21 cellular contexts compared by ENCODE assay signal in the genomic region with DNA sequence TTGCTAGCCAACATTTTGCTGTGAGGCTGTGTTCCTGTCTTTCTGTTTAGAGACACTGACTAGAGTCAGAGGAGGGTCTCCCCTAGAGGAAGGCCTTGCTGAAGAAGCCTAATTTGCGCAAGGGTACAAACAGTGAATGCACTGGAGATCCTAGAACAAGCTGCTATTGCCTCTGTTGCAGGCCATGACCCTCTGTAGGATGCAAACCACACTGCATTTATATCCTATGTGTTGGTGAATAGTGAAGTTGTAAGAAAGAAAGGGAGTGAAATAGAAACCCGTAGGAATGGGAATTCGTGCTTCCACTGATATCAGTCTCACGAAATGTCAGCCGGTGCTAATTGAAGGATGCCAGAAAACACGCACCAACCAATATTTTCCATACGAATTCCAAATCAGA.
DNase-seq lines count a peak whose midpoint lies in the region; ATAC-seq, FAIRE-seq and TF ChIP-seq lines count a peak whose summit lies in the region.
"Had no signal": no experiment of that assay in that cellular context is flagged by ENCODE, and none has a peak within 500 bp of the region (broad histone marks: within the 10 kb centered on the region; RNA-seq: fewer than 3 reads in every experiment).

No MANE protein-coding gene starts in this region.

- peak overlapping the region in 1 of 2 experiments; percentile 97; a peak in 2 of 4 replicates for H3K27ac ChIP-seq in SK-N-SH (ENCODE audit: low read depth in 2 of 2, low read length in 1 of 2)
- no peak overlapping the region for H3K27ac ChIP-seq in H1 (ENCODE audit: low read depth, low read length)
- H3K27ac ChIP-seq in muscle layer of duodenum (ENCODE audit: low read length): peak overlapping the region; percentile 82
- peak overlapping the region; percentile 93 to 96 for H3K27ac ChIP-seq in aorta (ENCODE audit: low read depth in 1 of 2, low read length in 2 of 2)
- H3K27ac ChIP-seq: 22Rv1; BLaER1 treated with 17β-estradiol and CSF1 and Interleukin-3, amounts not matched to agents 10 nM and 100 nM; psoas muscle; RWPE1; testis had no signal

- no peak overlapping the region for H3K56ac ChIP-seq in H1 (replicated peaks; ENCODE audit: insufficient read length, low read depth, low read length)

- no peak overlapping the region for H4K91ac ChIP-seq in H1 (replicated peaks; ENCODE audit: insufficient read length, low read length)

- H3K23me2 ChIP-seq in H1 (ENCODE audit: low read depth, low read length): no peaks in the 10 kb centered on the region

- no peak for TF ChIP-seq POLR2A in H1 (IDR thresholded peaks at IDR 0.05; ENCODE audit: control extremely low read depth in 1 of 2, low read depth in 2 of 2, low read length in 2 of 2)

- H3K9me2 ChIP-seq in SK-N-SH: no peaks in the 10 kb centered on the region

- H3K9ac ChIP-seq in SK-N-SH (peak overlapping the region; percentile 77; the same call in 1 of the 2 replicates), H1 (replicated peaks in 1 of 4; ENCODE audit: extremely low read depth in 1 of 4, low read depth in 3 of 4, low read length in 3 of 4) (no peak overlapping the region)
- H3K9ac ChIP-seq: BLaER1 treated with 17β-estradiol and CSF1 and Interleukin-3, amounts not matched to agents 10 nM and 100 nM had no signal

- H2BK15ac ChIP-seq in H1 (ENCODE audit: low read length): no peak overlapping the region

- no peak for FAIRE-seq in H1 (lab: Jason Lieb, UNC)

- H3K36me3 ChIP-seq in SK-N-SH (replicated peaks in 1 of 2; ENCODE audit: control insufficient read depth in 1 of 2, insufficient read depth in 2 of 2, low read length in 1 of 2) (no peaks in the 10 kb centered on the region), H1 (ENCODE audit: control insufficient read depth in 2 of 4, insufficient read depth in 4 of 4, low read length in 3 of 4) (no peaks in the 10 kb centered on the region), muscle layer of duodenum (ENCODE audit: control insufficient read depth in 1 of 2, insufficient read depth in 2 of 2, low read length in 2 of 2) (peaks cover 0 to 18% of the 10 kb centered on the region in 2 donors), aorta (ENCODE audit: control insufficient read depth in 1 of 2, insufficient read depth in 2 of 2, low read length in 1 of 2) (no peaks in the 10 kb centered on the region)
- H3K36me3 ChIP-seq: BLaER1 treated with 17β-estradiol and CSF1 and Interleukin-3, amounts not matched to agents 10 nM and 100 nM had no signal

- H3K23ac ChIP-seq in H1 (ENCODE audit: insufficient read length): no peak overlapping the region

- H4K8ac ChIP-seq in H1 (ENCODE audit: extremely low read depth, insufficient read depth, low read length): no peak overlapping the region

- H3K79me1 ChIP-seq in H1 (ENCODE audit: low read depth, low read length): no peaks in the 10 kb centered on the region

- no peak overlapping the region for H2BK5ac ChIP-seq in H1 (ENCODE audit: low read depth, low read length)

- WGBS in SK-N-SH (ENCODE audit: low lambda C conversion rate): 98% methylated on average over 7 of the region's 7 CpGs
- 81% methylated on average over 7 of the region's 7 CpGs; no CpG with 5 or more reads in 1 of the 2 experiments for WGBS in H1 (ENCODE audit: extremely low coverage in 1 of 2, insufficient coverage in 1 of 2, insufficient read length in 1 of 2, insufficient replicate concordance in 2 of 2, low coverage in 1 of 2, low lambda C conversion rate in 2 of 2, missing lambda C conversion rate in 1 of 2), 2 experiments
- WGBS in aorta, 2 donors: 31 to 35% methylated on average over 7 of the region's 7 CpGs

- 0 out of 2 replicates have a peak overlapping the region, but pooled peaks have one; percentile 36 for H2BK20ac ChIP-seq in H1 (ENCODE audit: low read length)

- H3K4ac ChIP-seq in H1 (replicated peaks; ENCODE audit: insufficient read length, low read depth, low read length): no peak overlapping the region

- intact Hi-C loops in aorta (cut with DNase I): loop anchor here in 1 of 2 donors (5.0 kb wide), 1 partner anchor 86 kb away; a partner anchor contains a TSS

- peak overlapping the region; percentile 82 for H2AFZ ChIP-seq in SK-N-SH (ENCODE audit: low read depth)
- H2AFZ ChIP-seq in H1 (ENCODE audit: low read length): peak overlapping the region; percentile 89

- TF ChIP-seq CTCF in SK-N-SH (IDR thresholded peaks at IDR 0.05) (no peak), H1 (IDR thresholded peaks at IDR 0.05; ENCODE audit: control extremely low read depth in 1 of 3, insufficient read depth in 1 of 3, low read depth in 1 of 3, low read length in 3 of 3) (no peak)

- no peaks in the 10 kb centered on the region for H4K20me1 ChIP-seq in SK-N-SH (ENCODE audit: insufficient read depth)
- H4K20me1 ChIP-seq in H1 (replicated peaks in 1 of 2; ENCODE audit: control insufficient read depth in 1 of 2, insufficient read depth in 2 of 2, low read length in 2 of 2): no peaks in the 10 kb centered on the region
- H4K20me1 ChIP-seq: BLaER1 treated with 17β-estradiol and CSF1 and Interleukin-3, amounts not matched to agents 10 nM and 100 nM had no signal

- H3F3A ChIP-seq in SK-N-SH (replicated peaks; ENCODE audit: insufficient read depth): peaks cover 44% of the 10 kb centered on the region

- H2AK5ac ChIP-seq in H1 (ENCODE audit: low read depth, low read length): no peak overlapping the region

- H3K4me3 ChIP-seq in SK-N-SH (ENCODE audit: low read depth in 2 of 2, low read length in 1 of 2) (no peak overlapping the region), H1 (ENCODE audit: extremely low read depth in 1 of 4, insufficient read depth in 2 of 4, low read depth in 3 of 4, low read length in 4 of 4) (no peak overlapping the region), muscle layer of duodenum (ENCODE audit: low read depth in 1 of 2, low read length in 2 of 2) (no peak overlapping the region), aorta (ENCODE audit: low read length in 2 of 2) (no peak overlapping the region)
- H3K4me3 ChIP-seq: BLaER1 treated with 17β-estradiol and CSF1 and Interleukin-3, amounts not matched to agents 10 nM and 100 nM; lung; psoas muscle; testis had no signal

- TF ChIP-seq RAD21 in SK-N-SH (IDR thresholded peaks at IDR 0.05; ENCODE audit: low read length) (no peak), H1 (IDR thresholded peaks at IDR 0.05 in 1 of 2, conservative IDR thresholded peaks at IDR 0.05 in 1 of 2; ENCODE audit: low read depth in 2 of 2, low read length in 2 of 2) (no peak)

- DNase-seq in SK-N-SH (no peak), H1 (ENCODE audit: low read depth in 1 of 2, low spot score in 2 of 2) (no peak), aorta (no peak), DMS 273 treated with DMSO at 0.1 percent for 48 hours (lab: John Stamatoyannopoulos, UW) (no peak), NCI-H2029 (lab: John Stamatoyannopoulos, UW) (no peak)
- DNase-seq: activated gamma-delta T cell; amygdala; naive thymus-derived CD4-positive, alpha-beta T cell; NCI-H1436; NK-92 treated with Interleukin-12 subunit alpha and Interleukin-12 subunit beta, amount 100 ng/mL, for 24 hours; psoas muscle; stimulated activated CD4-positive, alpha-beta T cell treated with anti-CD3 and anti-CD28 coated beads, Interleukin-12 subunit alpha, Interleukin-12 subunit beta, amount 100 ng/mL, for 4 hours; T-cell; testis had no signal

- POLR2A ChIA-PET in SK-N-SH (lab: Yijun Ruan, JAX) (no interaction called here), H1 (lab: Charles Lee; ENCODE audit: partially characterized antibody) (no interaction called here)

- H3K27me3 ChIP-seq in SK-N-SH (ENCODE audit: insufficient read depth): no peaks in the 10 kb centered on the region
- no peaks in the 10 kb centered on the region for H3K27me3 ChIP-seq in H1 (replicated peaks in 1 of 4; ENCODE audit: control insufficient read depth in 3 of 4, extremely low read depth in 1 of 4, insufficient read depth in 3 of 4, low read length in 3 of 4)
- no peaks in the 10 kb centered on the region for H3K27me3 ChIP-seq in muscle layer of duodenum (ENCODE audit: low read depth, low read length)
- no peaks in the 10 kb centered on the region for H3K27me3 ChIP-seq in aorta (ENCODE audit: control insufficient read depth in 1 of 2, insufficient read depth in 2 of 2, low read length in 1 of 2)
- H3K27me3 ChIP-seq: BLaER1 treated with 17β-estradiol and CSF1 and Interleukin-3, amounts not matched to agents 10 nM and 100 nM; testis had no signal

- TF ChIP-seq EP300 in SK-N-SH (IDR thresholded peaks at IDR 0.05; ENCODE audit: borderline replicate concordance in 1 of 2, low read depth in 1 of 2, low read length in 1 of 2) (no peak), H1 (IDR thresholded peaks at IDR 0.05; ENCODE audit: borderline replicate concordance in 1 of 2, low read depth in 2 of 2, low read length in 2 of 2) (no peak)

- H4K5ac ChIP-seq in H1 (ENCODE audit: insufficient read length, low read depth, low read length): no peak overlapping the region

- ATAC-seq in SK-N-SH treated with all-trans-retinoic acid at 6 μM for 48 hours: no peak
- ATAC-seq in aorta (ENCODE audit: low FRiP score): no peak
- no peak for ATAC-seq in HG03139 (IDR thresholded peaks at IDR 0.05; ENCODE audit: unreplicated experiment)
- ATAC-seq: naive thymus-derived CD4-positive, alpha-beta T cell; psoas muscle; T-cell had no signal

- H2BK12ac ChIP-seq in H1 (ENCODE audit: low read depth, low read length): no peak overlapping the region

- H3K4me1 ChIP-seq in SK-N-SH (ENCODE audit: control insufficient read depth in 1 of 2, insufficient read depth in 2 of 2, low read depth in 1 of 2, low read length in 1 of 2) (peaks cover 0 to 38% of the 10 kb centered on the region in 2 experiments; a peak in 3 of 4 replicates), H1 (replicated peaks in 1 of 4; ENCODE audit: control insufficient read depth in 3 of 4, insufficient read depth in 4 of 4, low read length in 3 of 4) (peaks cover 0 to 13% (median 4%) of the 10 kb centered on the region in 4 experiments; a peak in 3 of 7 replicates), muscle layer of duodenum (ENCODE audit: control insufficient read depth in 1 of 2, insufficient read depth in 2 of 2, low read length in 2 of 2) (no peaks in the 10 kb centered on the region), aorta (ENCODE audit: control insufficient read depth in 1 of 2, insufficient read depth in 2 of 2, low read length in 2 of 2) (peaks cover 5 to 15% of the 10 kb centered on the region in 2 donors)
- H3K4me1 ChIP-seq: BLaER1 treated with 17β-estradiol and CSF1 and Interleukin-3, amounts not matched to agents 10 nM and 100 nM; psoas muscle; testis had no signal

- H3K9me3 ChIP-seq in SK-N-SH (no peaks in the 10 kb centered on the region), H1 (ENCODE audit: insufficient read depth in 2 of 2, low read depth in 1 of 2, low read length in 1 of 2) (no peaks in the 10 kb centered on the region), muscle layer of duodenum (ENCODE audit: control insufficient read depth in 1 of 2, low read length in 2 of 2) (no peaks in the 10 kb centered on the region), aorta (ENCODE audit: control insufficient read depth, low read length) (no peaks in the 10 kb centered on the region)
- H3K9me3 ChIP-seq: psoas muscle, testis had no signal

- no peaks in the 10 kb centered on the region for H3K79me2 ChIP-seq in SK-N-SH (ENCODE audit: insufficient read depth)
- H3K79me2 ChIP-seq in H1 (ENCODE audit: control insufficient read depth in 1 of 2, insufficient read depth in 2 of 2, low read length in 2 of 2): no peaks in the 10 kb centered on the region

- H3K18ac ChIP-seq in H1 (ENCODE audit: extremely low read depth, low read length): no peak overlapping the region; the same call in 1 of the 2 replicates

- H3K4me2 ChIP-seq in SK-N-SH: no peak overlapping the region; the same call in 1 of the 2 replicates
- no peak overlapping the region for H3K4me2 ChIP-seq in H1 (ENCODE audit: insufficient read depth in 1 of 2, low read depth in 2 of 2, low read length in 2 of 2)
- H3K4me2 ChIP-seq: BLaER1 treated with 17β-estradiol and CSF1 and Interleukin-3, amounts not matched to agents 10 nM and 100 nM had no signal

- no peak overlapping the region for H2BK120ac ChIP-seq in H1 (replicated peaks; ENCODE audit: low read depth, low read length)

- CTCF ChIA-PET in SK-N-SH (lab: Yijun Ruan, JAX): interaction anchor here (1.4 kb wide), 1 partner anchor 84 kb away, joined by 3 read pairs; no protein-coding TSS in a partner anchor
- CTCF ChIA-PET in H1 (lab: Charles Lee; ENCODE audit: partially characterized antibody): interaction anchor here (1.5 to 2.3 kb wide), 3 partner anchors 12 to 176 kb away, joined by 3 to 8 read pairs (median 3); no protein-coding TSS in a partner anchor

- no peak overlapping the region for H3K14ac ChIP-seq in H1 (ENCODE audit: insufficient read length)
